ENCODE assay signal across 10 cellular contexts in the genomic region with DNA sequence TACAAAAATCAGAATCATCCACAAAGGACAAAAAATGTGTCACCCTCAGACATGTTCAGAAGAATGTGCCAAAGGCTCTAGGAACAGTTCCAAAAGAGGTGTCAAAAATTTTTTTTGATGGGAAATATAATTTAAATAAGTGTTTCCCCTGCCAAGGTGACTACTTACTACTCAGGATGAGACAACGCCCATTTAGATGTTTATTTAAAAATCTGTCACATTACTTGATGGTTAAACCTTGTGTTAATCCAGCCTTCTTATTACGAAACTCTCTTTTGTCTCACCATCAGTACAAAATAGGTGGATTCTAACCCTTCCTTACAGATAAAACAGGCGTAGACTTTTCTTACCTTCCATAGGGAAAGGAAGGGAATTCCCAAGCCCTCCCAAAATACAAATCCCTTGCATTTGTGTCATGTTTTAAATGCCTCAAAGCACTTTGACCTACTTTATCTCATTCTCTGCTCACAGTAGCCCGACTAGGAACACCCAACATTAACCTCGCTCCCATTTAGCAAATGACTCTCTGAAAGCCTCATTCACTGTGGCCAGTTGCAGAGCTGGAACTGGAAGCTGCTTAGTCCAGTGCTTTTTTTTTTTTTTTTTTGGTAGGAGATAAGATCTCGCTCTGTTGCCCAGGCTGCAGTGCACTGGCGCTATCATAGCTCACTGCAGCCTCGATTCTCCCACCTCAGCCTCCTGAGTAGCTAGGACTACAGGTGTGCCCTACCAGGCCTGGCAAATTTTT. TPM values are rescaled to one million over a fixed set of nuclear protein-coding genes. Genes with fewer than 3 reads are reported as not detected.
DNase-seq lines count a peak whose midpoint lies in the region; ATAC-seq, FAIRE-seq and TF ChIP-seq lines count a peak whose summit lies in the region.
"Had no signal": no experiment of that assay in that cellular context is flagged by ENCODE, and none has a peak within 500 bp of the region (broad histone marks: within the 10 kb centered on the region; RNA-seq: fewer than 3 reads in every experiment).

No MANE protein-coding gene starts in this region.

- H3K4me2 ChIP-seq in K562 (ENCODE audit: insufficient read depth, low read length) (no peak overlapping the region), hepatocyte (peak overlapping the region; percentile 31)

- TF ChIP-seq CTCF in K562 (IDR thresholded peaks at IDR 0.05 in 2 of 3, conservative IDR thresholded peaks at IDR 0.05 in 1 of 3; ENCODE audit: insufficient read depth in 2 of 3, low read depth in 1 of 3, low read length in 3 of 3) (no peak), hepatocyte (IDR thresholded peaks at IDR 0.05; ENCODE audit: poor library complexity) (no peak)

- BruUV-seq in K562 (replicated peaks; lab: Mats Ljungman, UMichigan), result no TSS peak

- H3K79me2 ChIP-seq in K562 (ENCODE audit: control insufficient read depth, insufficient read depth, low read length) (no peaks in the 10 kb centered on the region), hepatocyte (no peaks in the 10 kb centered on the region)

- ATAC-seq in K562 (peak; percentile 37; the same call in 2 of the 3 replicates), GM19328 (IDR thresholded peaks at IDR 0.05; ENCODE audit: unreplicated experiment) (no peak)

- TF ChIP-seq RAD21 in K562 (CRISPR knock-in tag; conservative IDR thresholded peaks at IDR 0.05 in 1 of 2, IDR thresholded peaks at IDR 0.05 in 1 of 2), result no peak

- WGBS in K562 (ENCODE audit: insufficient coverage, low coverage, missing lambda C conversion rate), result 20% methylated on average over 8 of the region's 8 CpGs
- WGBS in hepatocyte (ENCODE audit: low lambda C conversion rate, missing lambda C conversion rate), result 40% methylated on average over 8 of the region's 8 CpGs

- H3K9me3 ChIP-seq in HUES6 (ENCODE audit: control insufficient read depth, insufficient read depth, low read depth, low read length), result no peaks in the 10 kb centered on the region
- no peaks in the 10 kb centered on the region for H3K9me3 ChIP-seq in K562 (replicated peaks; ENCODE audit: control insufficient read depth, insufficient read depth, low read depth, low read length)
- no peaks in the 10 kb centered on the region for H3K9me3 ChIP-seq in hepatocyte (ENCODE audit: low read depth)

- TF ChIP-seq EP300 in K562 (IDR thresholded peaks at IDR 0.05; ENCODE audit: low read length), result no peak

- no peak for TF ChIP-seq POLR2A in K562 (conservative IDR thresholded peaks at IDR 0.05)

- H3K36me3 ChIP-seq in HUES6 (ENCODE audit: control insufficient read depth, insufficient read depth, low read length) (no peaks in the 10 kb centered on the region), K562 (ENCODE audit: control insufficient read depth, insufficient read depth, low read length) (no peaks in the 10 kb centered on the region; the same call in 2 of the 3 replicates), hepatocyte (replicated peaks; ENCODE audit: insufficient read depth, low read depth) (no peaks in the 10 kb centered on the region)

- H3K27ac ChIP-seq in HUES6 (ENCODE audit: low read depth, low read length), result peak overlapping the region; percentile 2; the same call in 1 of the 2 replicates
- H3K27ac ChIP-seq in K562 (ENCODE audit: extremely low read depth, low read depth, low read length), result no peak overlapping the region
- H3K27ac ChIP-seq in hepatocyte, result peak overlapping the region; percentile 75
- H3K27ac ChIP-seq in skin epidermis, result peak overlapping the region in 15 of 21 experiments; percentile 4 to 74 (median 54)

- CTCF ChIA-PET in K562 (lab: Yijun Ruan, JAX; ENCODE audit: low intra/inter-chr PET ratio), result interaction anchor here (0.5 kb wide), 1 partner anchor 46 kb away, joined by 3 read pairs; no protein-coding TSS in a partner anchor

- intact Hi-C loops in K562 (cut with micrococcal nuclease), result no loop called here

- no peaks in the 10 kb centered on the region for H3K9me2 ChIP-seq in hepatocyte (replicated peaks; ENCODE audit: insufficient read depth)

- peak in 2 of 4 experiments; percentile 34 to 52 for DNase-seq in K562 (ENCODE audit: extremely low read depth in 1 of 4, low spot score in 3 of 4)
- peak; percentile 43 for DNase-seq in hepatocyte (ENCODE audit: low spot score)
- DNase-seq in NAMALWA (ENCODE audit: low spot score), result no peak
- no peak for DNase-seq in NCI-H526 treated with DMSO at 0.1 percent for 48 hours (lab: John Stamatoyannopoulos, UW)
- DNase-seq in NCI-H2171 treated with DMSO at 0.1 percent for 48 hours (lab: John Stamatoyannopoulos, UW), result no peak
- DNase-seq: activated effector memory CD4-positive, alpha-beta T cell treated with anti-CD3 and anti-CD28 coated beads, Interleukin-2, amount 50 U/mL, for 16 hours had no signal

- H4K20me1 ChIP-seq in K562 (replicated peaks; ENCODE audit: control insufficient read depth, insufficient read depth, low read length) (no peaks in the 10 kb centered on the region), hepatocyte (ENCODE audit: insufficient read depth, poor library complexity, severe bottlenecking) (no peaks in the 10 kb centered on the region)

- H3K4me1 ChIP-seq in HUES6 (ENCODE audit: control insufficient read depth, insufficient read depth, low read length) (peaks cover 52% of the 10 kb centered on the region), K562 (replicated peaks in 1 of 2; ENCODE audit: control insufficient read depth in 2 of 2, insufficient read depth in 2 of 2, low read length in 2 of 2) (peaks cover 19 to 30% of the 10 kb centered on the region in 2 experiments; a peak in 4 of 5 replicates), hepatocyte (ENCODE audit: insufficient read depth) (peaks cover 20% of the 10 kb centered on the region)

- H3K4me3 ChIP-seq in HUES6 (ENCODE audit: low read depth, low read length) (no peak overlapping the region), K562 (no peak overlapping the region), hepatocyte (no peak overlapping the region), skin epidermis (no peak overlapping the region)

- H3K9ac ChIP-seq in HUES6 (ENCODE audit: low read length), result no peak overlapping the region
- H3K9ac ChIP-seq in K562 (ENCODE audit: insufficient read depth in 1 of 2, low read depth in 2 of 2, low read length in 2 of 2), result no peak overlapping the region; a peak in 1 of 4 replicates

- no peak for FAIRE-seq in K562 (lab: Jason Lieb, UNC)
- FAIRE-seq: GM12892 had no signal

- H3K27me3 ChIP-seq in HUES6 (ENCODE audit: control insufficient read depth, insufficient read depth, low read length) (no peaks in the 10 kb centered on the region), K562 (ENCODE audit: control insufficient read depth in 2 of 2, insufficient read depth in 2 of 2, low read length in 2 of 2) (no peaks in the 10 kb centered on the region), hepatocyte (no peaks in the 10 kb centered on the region)

- H2AFZ ChIP-seq in K562 (ENCODE audit: low read depth, low read length) (peak overlapping the region; percentile 69; the same call in 1 of the 2 replicates), hepatocyte (no peak overlapping the region)

- in situ Hi-C loops in K562 (cut with MboI), result no loop called here

- H3K9me1 ChIP-seq in K562 (ENCODE audit: control insufficient read depth, insufficient read depth, low read length), result no peaks in the 10 kb centered on the region

- POLR2A ChIA-PET in K562 (lab: Yijun Ruan, JAX), result interaction anchor here (0.6 to 0.9 kb wide), 3 partner anchors 9 to 12 kb away, joined by 3 read pairs; no protein-coding TSS in a partner anchor

TF ChIP-seq in K562, 482 proteins besides CTCF, POLR2A, EP300 and RAD21 (continues in another document):
- TF ChIP-seq XRCC5 (IDR thresholded peaks at IDR 0.05; ENCODE audit: low read depth, low read length) (no peak), BHLHE40 (IDR thresholded peaks at IDR 0.05; ENCODE audit: low read length) (no peak), NR3C1 (CRISPR knock-in tag; IDR thresholded peaks at IDR 0.05) (no peak), ZNF23 (CRISPR knock-in tag; IDR thresholded peaks at IDR 0.05) (no peak), ZNF24 (IDR thresholded peaks at IDR 0.05) (0 out of 2 replicates have a peak, but pooled peaks have one; percentile 34), BCOR (IDR thresholded peaks at IDR 0.05) (no peak), ZNF232 (CRISPR knock-in tag; IDR thresholded peaks at IDR 0.05) (no peak), ZNF354B (CRISPR knock-in tag; IDR thresholded peaks at IDR 0.05) (no peak), ZNF780A (CRISPR knock-in tag; IDR thresholded peaks at IDR 0.05) (no peak), HDAC8 (tag; IDR thresholded peaks at IDR 0.05) (no peak), ZNF507 (tag; conservative IDR thresholded peaks at IDR 0.05) (no peak), GABPB1 (CRISPR knock-in tag; IDR thresholded peaks at IDR 0.05) (no peak)

RNA-seq across cellular contexts. Expression of gene GNA13, which starts 5.8 kb away (rescaled TPM):
- total RNA-seq in K562 (2011; cell fraction: chromatin; rRNA removed; ENCODE audit: low replicate concordance), result 12.0 and 26.6 TPM in 2 replicates
- total RNA-seq in K562 (2011; cell fraction: nucleolus; rRNA removed), result 8.8 and 10.1 TPM in 2 replicates
- 17.5 and 28.5 TPM in 2 replicates for total RNA-seq in K562 (2011; cell fraction: nucleoplasm; rRNA removed)
- total RNA-seq in K562 (2014; rRNA removed) (20.5 and 22.2 TPM in 2 replicates), K562 (2014; rRNA removed; fragmentation: Illumina TruSeq; extraction: Trizol) (38.7 and 44.2 TPM in 2 replicates), K562 (2015; rRNA removed; fragmentation: Illumina TruSeq; extraction: Trizol) (35.6 and 38.0 TPM in 2 replicates), K562 (2021) (29.4 and 30.8 TPM in 2 replicates), hepatocyte (67.6 and 69.5 TPM in 2 replicates)
- polyA plus RNA-seq in K562 (2011; rRNA removed) (29.3 and 40.5 TPM in 2 replicates), K562 (2014; fragmentation: Illumina TruSeq; extraction: Trizol) (27.6 and 31.3 TPM in 2 replicates), K562 (2014; fragmentation: Nextera tagmentation; extraction: Ambion mirVana) (10 to 100 TPM in 1 of 2 experiments, 1 to 10 TPM in 1; 9.3 to 11.9 TPM), K562 (2014; rRNA removed) (15.5 and 19.2 TPM in 2 replicates), hepatocyte (13.1 and 17.8 TPM in 2 replicates)
- 9.9 and 17.5 TPM in 2 replicates for polyA plus RNA-seq in K562 (2011; cell fraction: cytosol; rRNA removed)
- 8.6 and 13.7 TPM in 2 replicates for polyA plus RNA-seq in K562 (2011; cell fraction: nucleus; rRNA removed)
- polyA plus RNA-seq in K562 (2012), result 21.4 and 28.1 TPM in 2 replicates
- 67.1 and 72.1 TPM in 2 replicates for polyA minus RNA-seq in K562 (2011; rRNA and poly(A)+ RNA removed)
- polyA minus RNA-seq in K562 (2011; cell fraction: cytosol; rRNA and poly(A)+ RNA removed), result 15.6 and 21.8 TPM in 2 replicates
- 10.1 and 17.4 TPM in 2 replicates for polyA minus RNA-seq in K562 (2011; cell fraction: nucleus; rRNA and poly(A)+ RNA removed)
